1 cellular context compared by ENCODE assay signal in the genomic region with DNA sequence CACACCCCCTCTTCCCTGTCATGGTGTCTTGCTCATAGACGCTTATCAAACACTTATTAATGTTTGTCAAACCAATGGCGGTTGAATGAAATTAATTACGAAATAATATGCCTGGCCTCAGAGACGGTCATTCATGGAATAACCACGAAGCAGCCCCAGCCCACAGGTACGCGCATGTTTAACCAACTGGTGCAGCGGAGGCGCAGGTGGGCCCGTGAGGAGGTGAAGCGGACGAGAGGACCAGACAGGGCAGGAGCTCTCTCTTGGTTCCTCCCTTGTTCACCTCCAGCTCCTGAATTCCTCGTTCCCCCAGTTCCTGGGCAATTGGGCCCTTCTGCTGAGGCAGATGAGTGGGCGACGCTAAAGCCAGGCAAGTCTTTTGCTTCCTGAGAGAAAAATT.
TF ChIP-seq lines count a peak whose summit lies in the region.

No MANE protein-coding gene starts in this region.

TF ChIP-seq in K562, 482 proteins besides CTCF, POLR2A, EP300 and RAD21:
- TF ChIP-seq, protein P1, sequence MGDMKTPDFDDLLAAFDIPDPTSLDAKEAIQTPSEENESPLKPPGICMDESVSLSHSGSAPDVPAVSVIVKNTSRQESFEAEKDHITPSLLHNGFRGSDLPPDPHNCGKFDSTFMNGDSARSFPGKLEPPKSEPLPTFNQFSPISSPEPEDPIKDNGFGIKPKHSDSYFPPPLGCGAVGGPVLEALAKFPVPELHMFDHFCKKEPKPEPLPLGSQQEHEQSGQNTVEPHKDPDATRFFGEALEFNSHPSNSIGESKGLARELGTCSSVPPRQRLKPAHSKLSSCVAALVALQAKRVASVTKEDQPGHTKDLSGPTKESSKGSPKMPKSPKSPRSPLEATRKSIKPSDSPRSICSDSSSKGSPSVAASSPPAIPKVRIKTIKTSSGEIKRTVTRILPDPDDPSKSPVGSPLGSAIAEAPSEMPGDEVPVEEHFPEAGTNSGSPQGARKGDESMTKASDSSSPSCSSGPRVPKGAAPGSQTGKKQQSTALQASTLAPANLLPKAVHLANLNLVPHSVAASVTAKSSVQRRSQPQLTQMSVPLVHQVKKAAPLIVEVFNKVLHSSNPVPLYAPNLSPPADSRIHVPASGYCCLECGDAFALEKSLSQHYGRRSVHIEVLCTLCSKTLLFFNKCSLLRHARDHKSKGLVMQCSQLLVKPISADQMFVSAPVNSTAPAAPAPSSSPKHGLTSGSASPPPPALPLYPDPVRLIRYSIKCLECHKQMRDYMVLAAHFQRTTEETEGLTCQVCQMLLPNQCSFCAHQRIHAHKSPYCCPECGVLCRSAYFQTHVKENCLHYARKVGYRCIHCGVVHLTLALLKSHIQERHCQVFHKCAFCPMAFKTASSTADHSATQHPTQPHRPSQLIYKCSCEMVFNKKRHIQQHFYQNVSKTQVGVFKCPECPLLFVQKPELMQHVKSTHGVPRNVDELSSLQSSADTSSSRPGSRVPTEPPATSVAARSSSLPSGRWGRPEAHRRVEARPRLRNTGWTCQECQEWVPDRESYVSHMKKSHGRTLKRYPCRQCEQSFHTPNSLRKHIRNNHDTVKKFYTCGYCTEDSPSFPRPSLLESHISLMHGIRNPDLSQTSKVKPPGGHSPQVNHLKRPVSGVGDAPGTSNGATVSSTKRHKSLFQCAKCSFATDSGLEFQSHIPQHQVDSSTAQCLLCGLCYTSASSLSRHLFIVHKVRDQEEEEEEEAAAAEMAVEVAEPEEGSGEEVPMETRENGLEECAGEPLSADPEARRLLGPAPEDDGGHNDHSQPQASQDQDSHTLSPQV (IDR thresholded peaks at IDR 0.05) = no peak
- TF ChIP-seq FOXM1 (IDR thresholded peaks at IDR 0.05; ENCODE audit: low read depth) (no peak), FOXM1 (CRISPR knock-in tag; IDR thresholded peaks at IDR 0.05; ENCODE audit: low read depth) (no peak), ZBTB1 (CRISPR knock-in tag; IDR thresholded peaks at IDR 0.05; ENCODE audit: borderline replicate concordance, low read depth) (no peak), CHD1 (IDR thresholded peaks at IDR 0.05; ENCODE audit: low read length) (no peak), DIDO1 (tag; IDR thresholded peaks at IDR 0.05; ENCODE audit: low read depth) (no peak), KLF13 (tag; IDR thresholded peaks at IDR 0.05; ENCODE audit: borderline replicate concordance, low read depth) (no peak), ZNF785 (CRISPR knock-in tag; IDR thresholded peaks at IDR 0.05) (no peak), MXI1 (IDR thresholded peaks at IDR 0.05; ENCODE audit: low read depth, low read length) (no peak)
- TF ChIP-seq, protein P2, sequence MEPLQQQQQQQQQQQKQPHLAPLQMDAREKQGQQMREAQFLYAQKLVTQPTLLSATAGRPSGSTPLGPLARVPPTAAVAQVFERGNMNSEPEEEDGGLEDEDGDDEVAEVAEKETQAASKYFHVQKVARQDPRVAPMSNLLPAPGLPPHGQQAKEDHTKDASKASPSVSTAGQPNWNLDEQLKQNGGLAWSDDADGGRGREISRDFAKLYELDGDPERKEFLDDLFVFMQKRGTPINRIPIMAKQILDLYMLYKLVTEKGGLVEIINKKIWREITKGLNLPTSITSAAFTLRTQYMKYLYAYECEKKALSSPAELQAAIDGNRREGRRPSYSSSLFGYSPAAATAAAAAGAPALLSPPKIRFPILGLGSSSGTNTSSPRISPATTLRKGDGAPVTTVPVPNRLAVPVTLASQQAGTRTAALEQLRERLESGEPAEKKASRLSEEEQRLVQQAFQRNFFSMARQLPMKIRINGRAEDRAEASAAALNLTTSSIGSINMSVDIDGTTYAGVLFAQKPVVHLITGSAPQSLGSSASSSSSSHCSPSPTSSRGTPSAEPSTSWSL (CRISPR knock-in tag; IDR thresholded peaks at IDR 0.05; ENCODE audit: borderline replicate concordance) = no peak
- TF ChIP-seq, protein P3, sequence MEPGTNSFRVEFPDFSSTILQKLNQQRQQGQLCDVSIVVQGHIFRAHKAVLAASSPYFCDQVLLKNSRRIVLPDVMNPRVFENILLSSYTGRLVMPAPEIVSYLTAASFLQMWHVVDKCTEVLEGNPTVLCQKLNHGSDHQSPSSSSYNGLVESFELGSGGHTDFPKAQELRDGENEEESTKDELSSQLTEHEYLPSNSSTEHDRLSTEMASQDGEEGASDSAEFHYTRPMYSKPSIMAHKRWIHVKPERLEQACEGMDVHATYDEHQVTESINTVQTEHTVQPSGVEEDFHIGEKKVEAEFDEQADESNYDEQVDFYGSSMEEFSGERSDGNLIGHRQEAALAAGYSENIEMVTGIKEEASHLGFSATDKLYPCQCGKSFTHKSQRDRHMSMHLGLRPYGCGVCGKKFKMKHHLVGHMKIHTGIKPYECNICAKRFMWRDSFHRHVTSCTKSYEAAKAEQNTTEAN (CRISPR knock-in tag; IDR thresholded peaks at IDR 0.05) = no peak
